ENCODE assay signal across 1 cellular context in genomic region chr1:113041569-113042335, GRCh38.
TF ChIP-seq lines count a peak whose summit lies in the region.

No MANE protein-coding gene starts in this region.

TF ChIP-seq in K562, 482 proteins besides CTCF, POLR2A, EP300 and RAD21 (continued from another document and continues in another):
- TF ChIP-seq JUN (IDR thresholded peaks at IDR 0.05; ENCODE audit: borderline replicate concordance, low read depth, low read length) (no peak), JUN (CRISPR knock-in tag; IDR thresholded peaks at IDR 0.05; ENCODE audit: borderline replicate concordance) (no peak), PCBP2 (IDR thresholded peaks at IDR 0.05; ENCODE audit: low read depth, low read length, poor library complexity, severe bottlenecking) (no peak), SMAD3 (CRISPR knock-in tag; conservative IDR thresholded peaks at IDR 0.05) (no peak), CBX1 (IDR thresholded peaks at IDR 0.05; ENCODE audit: low read depth) (no peak), ZNF146 (CRISPR knock-in tag; IDR thresholded peaks at IDR 0.05; ENCODE audit: unreplicated experiment) (no peak), GATAD2A (IDR thresholded peaks at IDR 0.05) (peak; percentile 49; the same call in 1 of the 2 replicates), UBTF (IDR thresholded peaks at IDR 0.05; ENCODE audit: borderline replicate concordance in 1 of 2, low read depth in 2 of 2, low read length in 2 of 2) (0 out of 4 replicates have a peak, but pooled peaks of 1 of the 2 experiments have one; percentile 36), ZNF395 (CRISPR knock-in tag; IDR thresholded peaks at IDR 0.05) (peak; percentile 58; the same call in 1 of the 2 replicates), CHD4 (IDR thresholded peaks at IDR 0.05; ENCODE audit: insufficient read depth, insufficient replicate concordance, low read depth, low read length, poor library complexity, severe bottlenecking) (no peak), RFX5 (IDR thresholded peaks at IDR 0.05; ENCODE audit: low read depth, low read length) (no peak), HIVEP1 (CRISPR knock-in tag; IDR thresholded peaks at IDR 0.05) (no peak), ZNF280B (CRISPR knock-in tag; IDR thresholded peaks at IDR 0.05) (no peak), TARDBP (IDR thresholded peaks at IDR 0.05) (no peak), L3MBTL2 (IDR thresholded peaks at IDR 0.05) (no peak), ZNF318 (IDR thresholded peaks at IDR 0.05; ENCODE audit: borderline replicate concordance in 1 of 2, low read depth in 1 of 2) (no peak), SMAD1 (IDR thresholded peaks at IDR 0.05; ENCODE audit: low read depth, low read length, partially characterized antibody) (no peak), NCOA6 (IDR thresholded peaks at IDR 0.05) (no peak), ZNF133 (CRISPR knock-in tag; IDR thresholded peaks at IDR 0.05) (no peak), KHSRP (IDR thresholded peaks at IDR 0.05) (no peak), EHMT2 (IDR thresholded peaks at IDR 0.05) (0 out of 2 replicates have a peak, but pooled peaks have one; percentile 13), NR3C1 (CRISPR knock-in tag; IDR thresholded peaks at IDR 0.05) (no peak), POLR2AphosphoS2 (IDR thresholded peaks at IDR 0.05; ENCODE audit: low read length) (no peak), FOSL1 (tag; conservative IDR thresholded peaks at IDR 0.05) (no peak), OTX1 (CRISPR knock-in tag; IDR thresholded peaks at IDR 0.05) (no peak), BRCA1 (IDR thresholded peaks at IDR 0.05) (no peak), BRCA1 (CRISPR knock-in tag; IDR thresholded peaks at IDR 0.05) (no peak), PHTF2 (CRISPR knock-in tag; IDR thresholded peaks at IDR 0.05) (no peak), ZNF655 (CRISPR knock-in tag; IDR thresholded peaks at IDR 0.05) (no peak), DNMT1 (IDR thresholded peaks at IDR 0.05) (no peak), KAT2B (IDR thresholded peaks at IDR 0.05; ENCODE audit: low read depth, low read length) (no peak), NFE2L1 (tag; IDR thresholded peaks at IDR 0.05; ENCODE audit: borderline replicate concordance, low read depth) (no peak), AFF4 (CRISPR knock-in tag; IDR thresholded peaks at IDR 0.05) (no peak)
- TF ChIP-seq, protein P1, sequence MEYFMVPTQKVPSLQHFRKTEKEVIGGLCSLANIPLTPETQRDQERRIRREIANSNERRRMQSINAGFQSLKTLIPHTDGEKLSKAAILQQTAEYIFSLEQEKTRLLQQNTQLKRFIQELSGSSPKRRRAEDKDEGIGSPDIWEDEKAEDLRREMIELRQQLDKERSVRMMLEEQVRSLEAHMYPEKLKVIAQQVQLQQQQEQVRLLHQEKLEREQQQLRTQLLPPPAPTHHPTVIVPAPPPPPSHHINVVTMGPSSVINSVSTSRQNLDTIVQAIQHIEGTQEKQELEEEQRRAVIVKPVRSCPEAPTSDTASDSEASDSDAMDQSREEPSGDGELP (CRISPR knock-in tag; IDR thresholded peaks at IDR 0.05; ENCODE audit: borderline replicate concordance): no peak
- TF ChIP-seq, protein P2, sequence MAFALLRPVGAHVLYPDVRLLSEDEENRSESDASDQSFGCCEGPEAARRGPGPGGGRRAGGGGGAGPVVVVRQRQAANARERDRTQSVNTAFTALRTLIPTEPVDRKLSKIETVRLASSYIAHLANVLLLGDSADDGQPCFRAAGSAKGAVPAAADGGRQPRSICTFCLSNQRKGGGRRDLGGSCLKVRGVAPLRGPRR (CRISPR knock-in tag; IDR thresholded peaks at IDR 0.05): no peak
- TF ChIP-seq, protein P3, sequence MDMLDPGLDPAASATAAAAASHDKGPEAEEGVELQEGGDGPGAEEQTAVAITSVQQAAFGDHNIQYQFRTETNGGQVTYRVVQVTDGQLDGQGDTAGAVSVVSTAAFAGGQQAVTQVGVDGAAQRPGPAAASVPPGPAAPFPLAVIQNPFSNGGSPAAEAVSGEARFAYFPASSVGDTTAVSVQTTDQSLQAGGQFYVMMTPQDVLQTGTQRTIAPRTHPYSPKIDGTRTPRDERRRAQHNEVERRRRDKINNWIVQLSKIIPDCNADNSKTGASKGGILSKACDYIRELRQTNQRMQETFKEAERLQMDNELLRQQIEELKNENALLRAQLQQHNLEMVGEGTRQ (CRISPR knock-in tag; IDR thresholded peaks at IDR 0.05): no peak
- TF ChIP-seq, protein P4, sequence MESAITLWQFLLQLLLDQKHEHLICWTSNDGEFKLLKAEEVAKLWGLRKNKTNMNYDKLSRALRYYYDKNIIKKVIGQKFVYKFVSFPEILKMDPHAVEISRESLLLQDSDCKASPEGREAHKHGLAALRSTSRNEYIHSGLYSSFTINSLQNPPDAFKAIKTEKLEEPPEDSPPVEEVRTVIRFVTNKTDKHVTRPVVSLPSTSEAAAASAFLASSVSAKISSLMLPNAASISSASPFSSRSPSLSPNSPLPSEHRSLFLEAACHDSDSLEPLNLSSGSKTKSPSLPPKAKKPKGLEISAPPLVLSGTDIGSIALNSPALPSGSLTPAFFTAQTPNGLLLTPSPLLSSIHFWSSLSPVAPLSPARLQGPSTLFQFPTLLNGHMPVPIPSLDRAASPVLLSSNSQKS (CRISPR knock-in tag; IDR thresholded peaks at IDR 0.05): no peak
